ENCODE assay signal across 1 cellular context in the genomic region with DNA sequence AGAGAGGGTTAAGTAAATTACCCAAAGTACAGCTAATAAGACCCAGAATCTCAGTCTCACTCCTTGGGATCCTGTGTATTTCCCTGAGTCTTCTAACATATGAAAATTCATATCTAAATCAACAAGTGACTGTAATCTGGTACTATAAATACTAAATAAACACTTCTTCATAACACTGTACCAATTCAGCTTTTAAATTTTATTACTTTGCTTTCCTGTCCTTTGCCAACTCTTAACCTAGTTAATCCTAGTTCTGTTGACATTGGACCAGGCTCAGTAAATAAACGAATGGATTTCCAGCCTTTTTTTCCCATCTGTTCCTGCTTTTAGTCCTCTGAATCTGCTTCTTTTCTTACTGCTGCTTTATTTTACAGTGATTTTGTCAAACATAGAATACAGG.
TF ChIP-seq lines count a peak whose summit lies in the region.

No MANE protein-coding gene starts in this region.

TF ChIP-seq in WTC11, 78 proteins besides CTCF, POLR2A, EP300 and RAD21 (continued from another document):
- TF ChIP-seq, protein P1, sequence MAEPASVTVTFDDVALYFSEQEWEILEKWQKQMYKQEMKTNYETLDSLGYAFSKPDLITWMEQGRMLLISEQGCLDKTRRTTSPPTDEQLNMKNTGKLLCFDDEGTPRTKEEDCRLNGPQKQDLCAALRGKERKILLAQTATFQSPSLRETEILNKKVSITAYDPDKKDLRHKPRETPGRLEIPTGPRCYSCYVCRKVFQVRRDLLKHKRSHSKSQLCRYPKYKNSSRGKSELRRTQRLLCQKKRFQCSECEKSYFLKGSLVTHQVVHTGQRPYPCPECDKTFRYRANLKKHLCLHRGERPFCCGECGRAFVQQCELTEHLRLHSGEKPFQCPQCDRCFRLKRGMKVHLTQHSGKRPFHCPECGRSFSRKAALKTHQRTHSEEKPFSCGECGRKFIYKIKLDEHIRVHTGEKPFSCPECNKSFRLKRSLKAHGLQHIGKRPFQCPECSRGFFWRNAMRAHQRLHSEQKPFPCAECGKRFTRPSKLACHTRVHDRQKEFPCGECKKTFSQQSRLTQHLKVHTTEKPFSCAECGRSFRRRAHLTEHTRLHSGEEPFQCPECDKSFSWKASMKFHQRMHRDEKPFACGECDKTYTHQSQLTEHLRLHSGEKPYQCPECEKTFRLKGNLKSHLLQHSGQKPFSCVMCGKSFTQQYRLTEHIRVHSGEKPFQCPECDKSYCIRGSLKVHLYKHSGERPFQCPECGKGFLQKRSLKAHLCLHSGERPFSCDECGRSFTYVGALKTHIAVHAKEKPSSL (CRISPR knock-in tag; conservative IDR thresholded peaks at IDR 0.05), result no peak
- TF ChIP-seq, protein P2, sequence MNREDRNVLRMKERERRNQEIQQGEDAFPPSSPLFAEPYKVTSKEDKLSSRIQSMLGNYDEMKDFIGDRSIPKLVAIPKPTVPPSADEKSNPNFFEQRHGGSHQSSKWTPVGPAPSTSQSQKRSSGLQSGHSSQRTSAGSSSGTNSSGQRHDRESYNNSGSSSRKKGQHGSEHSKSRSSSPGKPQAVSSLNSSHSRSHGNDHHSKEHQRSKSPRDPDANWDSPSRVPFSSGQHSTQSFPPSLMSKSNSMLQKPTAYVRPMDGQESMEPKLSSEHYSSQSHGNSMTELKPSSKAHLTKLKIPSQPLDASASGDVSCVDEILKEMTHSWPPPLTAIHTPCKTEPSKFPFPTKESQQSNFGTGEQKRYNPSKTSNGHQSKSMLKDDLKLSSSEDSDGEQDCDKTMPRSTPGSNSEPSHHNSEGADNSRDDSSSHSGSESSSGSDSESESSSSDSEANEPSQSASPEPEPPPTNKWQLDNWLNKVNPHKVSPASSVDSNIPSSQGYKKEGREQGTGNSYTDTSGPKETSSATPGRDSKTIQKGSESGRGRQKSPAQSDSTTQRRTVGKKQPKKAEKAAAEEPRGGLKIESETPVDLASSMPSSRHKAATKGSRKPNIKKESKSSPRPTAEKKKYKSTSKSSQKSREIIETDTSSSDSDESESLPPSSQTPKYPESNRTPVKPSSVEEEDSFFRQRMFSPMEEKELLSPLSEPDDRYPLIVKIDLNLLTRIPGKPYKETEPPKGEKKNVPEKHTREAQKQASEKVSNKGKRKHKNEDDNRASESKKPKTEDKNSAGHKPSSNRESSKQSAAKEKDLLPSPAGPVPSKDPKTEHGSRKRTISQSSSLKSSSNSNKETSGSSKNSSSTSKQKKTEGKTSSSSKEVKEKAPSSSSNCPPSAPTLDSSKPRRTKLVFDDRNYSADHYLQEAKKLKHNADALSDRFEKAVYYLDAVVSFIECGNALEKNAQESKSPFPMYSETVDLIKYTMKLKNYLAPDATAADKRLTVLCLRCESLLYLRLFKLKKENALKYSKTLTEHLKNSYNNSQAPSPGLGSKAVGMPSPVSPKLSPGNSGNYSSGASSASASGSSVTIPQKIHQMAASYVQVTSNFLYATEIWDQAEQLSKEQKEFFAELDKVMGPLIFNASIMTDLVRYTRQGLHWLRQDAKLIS (CRISPR knock-in tag; IDR thresholded peaks at IDR 0.05; ENCODE audit: borderline replicate concordance), result no peak
- TF ChIP-seq, protein P3, sequence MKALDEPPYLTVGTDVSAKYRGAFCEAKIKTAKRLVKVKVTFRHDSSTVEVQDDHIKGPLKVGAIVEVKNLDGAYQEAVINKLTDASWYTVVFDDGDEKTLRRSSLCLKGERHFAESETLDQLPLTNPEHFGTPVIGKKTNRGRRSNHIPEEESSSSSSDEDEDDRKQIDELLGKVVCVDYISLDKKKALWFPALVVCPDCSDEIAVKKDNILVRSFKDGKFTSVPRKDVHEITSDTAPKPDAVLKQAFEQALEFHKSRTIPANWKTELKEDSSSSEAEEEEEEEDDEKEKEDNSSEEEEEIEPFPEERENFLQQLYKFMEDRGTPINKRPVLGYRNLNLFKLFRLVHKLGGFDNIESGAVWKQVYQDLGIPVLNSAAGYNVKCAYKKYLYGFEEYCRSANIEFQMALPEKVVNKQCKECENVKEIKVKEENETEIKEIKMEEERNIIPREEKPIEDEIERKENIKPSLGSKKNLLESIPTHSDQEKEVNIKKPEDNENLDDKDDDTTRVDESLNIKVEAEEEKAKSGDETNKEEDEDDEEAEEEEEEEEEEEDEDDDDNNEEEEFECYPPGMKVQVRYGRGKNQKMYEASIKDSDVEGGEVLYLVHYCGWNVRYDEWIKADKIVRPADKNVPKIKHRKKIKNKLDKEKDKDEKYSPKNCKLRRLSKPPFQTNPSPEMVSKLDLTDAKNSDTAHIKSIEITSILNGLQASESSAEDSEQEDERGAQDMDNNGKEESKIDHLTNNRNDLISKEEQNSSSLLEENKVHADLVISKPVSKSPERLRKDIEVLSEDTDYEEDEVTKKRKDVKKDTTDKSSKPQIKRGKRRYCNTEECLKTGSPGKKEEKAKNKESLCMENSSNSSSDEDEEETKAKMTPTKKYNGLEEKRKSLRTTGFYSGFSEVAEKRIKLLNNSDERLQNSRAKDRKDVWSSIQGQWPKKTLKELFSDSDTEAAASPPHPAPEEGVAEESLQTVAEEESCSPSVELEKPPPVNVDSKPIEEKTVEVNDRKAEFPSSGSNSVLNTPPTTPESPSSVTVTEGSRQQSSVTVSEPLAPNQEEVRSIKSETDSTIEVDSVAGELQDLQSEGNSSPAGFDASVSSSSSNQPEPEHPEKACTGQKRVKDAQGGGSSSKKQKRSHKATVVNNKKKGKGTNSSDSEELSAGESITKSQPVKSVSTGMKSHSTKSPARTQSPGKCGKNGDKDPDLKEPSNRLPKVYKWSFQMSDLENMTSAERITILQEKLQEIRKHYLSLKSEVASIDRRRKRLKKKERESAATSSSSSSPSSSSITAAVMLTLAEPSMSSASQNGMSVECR (CRISPR knock-in tag; IDR thresholded peaks at IDR 0.05; ENCODE audit: borderline replicate concordance), result no peak
- TF ChIP-seq SOX15 (CRISPR knock-in tag; IDR thresholded peaks at IDR 0.05), result no peak
- no peak for TF ChIP-seq MXD4 (CRISPR knock-in tag; IDR thresholded peaks at IDR 0.05; ENCODE audit: borderline replicate concordance)
- no peak for TF ChIP-seq RORB (CRISPR knock-in tag; IDR thresholded peaks at IDR 0.05)
